In genomic region chr13:36913463-36913862, GRCh38 we compare ENCODE assay signal across 1 cellular context.
TF ChIP-seq lines count a peak whose summit lies in the region.

No MANE protein-coding gene starts in this region.

TF ChIP-seq in SK-N-SH treated with all-trans-retinoic acid at 6 μM for 48 hours, 23 proteins besides CTCF, POLR2A, EP300 and RAD21 (continued from another document):
- no peak for TF ChIP-seq CSRNP3 (CRISPR knock-in tag; IDR thresholded peaks at IDR 0.05)
- no peak for TF ChIP-seq ESRRG (CRISPR knock-in tag; IDR thresholded peaks at IDR 0.05)
- TF ChIP-seq CSDC2 (CRISPR knock-in tag; IDR thresholded peaks at IDR 0.05) = no peak
